Comparison of ENCODE assay signal across 1 cellular context in the genomic region with DNA sequence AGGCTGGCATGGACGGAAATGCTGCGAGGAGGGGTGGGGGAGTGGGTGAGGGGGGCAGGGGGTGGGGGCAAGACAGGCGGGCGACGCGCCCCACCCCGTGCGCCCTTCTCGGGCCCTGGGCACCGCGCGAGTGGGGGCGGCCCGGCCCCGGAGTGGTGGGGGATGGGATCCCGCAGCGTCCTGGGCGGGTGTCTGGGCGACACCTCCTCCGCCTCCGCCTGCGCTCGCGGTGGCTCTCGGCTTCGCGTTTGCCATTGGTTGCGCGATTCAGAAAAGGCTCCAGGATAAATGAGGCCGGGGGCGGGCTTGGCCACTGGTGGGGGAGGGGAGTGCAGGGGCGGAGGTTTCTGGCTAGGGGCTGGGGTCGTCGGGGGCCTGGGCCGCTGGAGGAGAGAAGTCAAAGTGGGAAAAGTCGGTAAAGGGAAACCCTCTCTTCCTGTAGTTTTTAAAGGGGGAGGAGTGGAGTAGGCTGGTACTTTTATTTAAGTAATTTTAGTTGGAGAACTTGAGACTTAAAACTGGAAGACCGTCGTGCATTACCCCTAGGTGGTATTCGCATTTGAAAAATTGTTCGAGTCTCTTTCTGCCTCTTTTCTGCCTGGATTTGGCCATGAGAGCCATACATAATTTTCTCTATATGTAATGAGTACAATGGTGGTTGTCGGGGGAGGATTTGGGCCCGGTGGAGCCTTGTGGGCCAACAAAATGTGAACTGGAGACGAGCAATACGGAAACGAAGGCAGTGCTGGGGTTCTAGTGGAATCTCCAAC.
TF ChIP-seq lines count a peak whose summit lies in the region.

No MANE protein-coding gene starts in this region.

TF ChIP-seq in K562, 482 proteins besides CTCF, POLR2A, EP300 and RAD21 (continued from another document and continues in another):
- TF ChIP-seq, protein P1, sequence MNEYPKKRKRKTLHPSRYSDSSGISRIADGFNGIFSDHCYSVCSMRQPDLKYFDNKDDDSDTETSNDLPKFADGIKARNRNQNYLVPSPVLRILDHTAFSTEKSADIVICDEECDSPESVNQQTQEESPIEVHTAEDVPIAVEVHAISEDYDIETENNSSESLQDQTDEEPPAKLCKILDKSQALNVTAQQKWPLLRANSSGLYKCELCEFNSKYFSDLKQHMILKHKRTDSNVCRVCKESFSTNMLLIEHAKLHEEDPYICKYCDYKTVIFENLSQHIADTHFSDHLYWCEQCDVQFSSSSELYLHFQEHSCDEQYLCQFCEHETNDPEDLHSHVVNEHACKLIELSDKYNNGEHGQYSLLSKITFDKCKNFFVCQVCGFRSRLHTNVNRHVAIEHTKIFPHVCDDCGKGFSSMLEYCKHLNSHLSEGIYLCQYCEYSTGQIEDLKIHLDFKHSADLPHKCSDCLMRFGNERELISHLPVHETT (CRISPR knock-in tag; conservative IDR thresholded peaks at IDR 0.05 in 1 of 2, IDR thresholded peaks at IDR 0.05 in 1 of 2) = no peak
- TF ChIP-seq IFI16 (CRISPR knock-in tag; IDR thresholded peaks at IDR 0.05) (no peak), ZBTB49 (CRISPR knock-in tag; IDR thresholded peaks at IDR 0.05; ENCODE audit: borderline replicate concordance) (no peak), BHLHE40 (IDR thresholded peaks at IDR 0.05; ENCODE audit: low read length) (peak; percentile 59), ZKSCAN3 (CRISPR knock-in tag; IDR thresholded peaks at IDR 0.05) (no peak), ZNF316 (IDR thresholded peaks at IDR 0.05) (no peak), MCM2 (IDR thresholded peaks at IDR 0.05; ENCODE audit: low read depth) (no peak), NR2C1 (IDR thresholded peaks at IDR 0.05) (no peak), NR2C1 (tag; IDR thresholded peaks at IDR 0.05) (no peak), FOS (IDR thresholded peaks at IDR 0.05; ENCODE audit: extremely low read depth, insufficient read length) (no peak), SRSF1 (IDR thresholded peaks at IDR 0.05; ENCODE audit: low read depth, low read length) (no peak), PHF8 (IDR thresholded peaks at IDR 0.05; ENCODE audit: borderline replicate concordance, low read length) (peak; percentile 18; the same call in 1 of the 2 replicates), ZFP30 (CRISPR knock-in tag; IDR thresholded peaks at IDR 0.05; ENCODE audit: borderline replicate concordance) (no peak), TBL1XR1 (IDR thresholded peaks at IDR 0.05; ENCODE audit: low read length in 2 of 2) (0 out of 4 replicates have a peak, but pooled peaks of 1 of the 2 experiments have one; percentile 20), CREM (IDR thresholded peaks at IDR 0.05; ENCODE audit: low read depth) (peak; percentile 73), TCF7 (IDR thresholded peaks at IDR 0.05; ENCODE audit: borderline replicate concordance) (no peak), CTCFL (IDR thresholded peaks at IDR 0.05; ENCODE audit: borderline replicate concordance, insufficient read depth, low read depth, low read length, poor library complexity, severe bottlenecking) (no peak), STAT5A (IDR thresholded peaks at IDR 0.05; ENCODE audit: borderline replicate concordance, low read length) (no peak), ZNF778 (CRISPR knock-in tag; IDR thresholded peaks at IDR 0.05) (no peak), ZNF197 (CRISPR knock-in tag; IDR thresholded peaks at IDR 0.05; ENCODE audit: low read depth) (0 out of 2 replicates have a peak, but pooled peaks have one; percentile 25), CBX1 (IDR thresholded peaks at IDR 0.05; ENCODE audit: low read depth) (no peak; the same call in 1 of the 2 replicates), HLTF (IDR thresholded peaks at IDR 0.05) (no peak), MYNN (IDR thresholded peaks at IDR 0.05) (0 out of 2 replicates have a peak, but pooled peaks have one; percentile 18), MYNN (CRISPR knock-in tag; IDR thresholded peaks at IDR 0.05) (no peak), ZNF431 (CRISPR knock-in tag; IDR thresholded peaks at IDR 0.05) (no peak), CTBP1 (IDR thresholded peaks at IDR 0.05; ENCODE audit: borderline replicate concordance) (no peak), ZNF398 (CRISPR knock-in tag; IDR thresholded peaks at IDR 0.05) (no peak), NBN (IDR thresholded peaks at IDR 0.05; ENCODE audit: low read depth) (0 out of 2 replicates have a peak, but pooled peaks have one; percentile 42), ELF2 (CRISPR knock-in tag; IDR thresholded peaks at IDR 0.05) (no peak), YBX1 (IDR thresholded peaks at IDR 0.05) (no peak), CHD2 (IDR thresholded peaks at IDR 0.05; ENCODE audit: low read depth, low read length) (peak; percentile 72), POLR2B (IDR thresholded peaks at IDR 0.05; ENCODE audit: low read depth, partially characterized antibody) (peak; percentile 59), RNF2 (IDR thresholded peaks at IDR 0.05) (peak; percentile 82), HCFC1 (IDR thresholded peaks at IDR 0.05; ENCODE audit: low read depth, low read length) (no peak), TARDBP (IDR thresholded peaks at IDR 0.05) (no peak), SMAD2 (IDR thresholded peaks at IDR 0.05; ENCODE audit: low read depth, low read length) (no peak), NFIC (IDR thresholded peaks at IDR 0.05) (peak; percentile 40), ZFP36 (IDR thresholded peaks at IDR 0.05; ENCODE audit: low read depth, low read length, partially characterized antibody) (no peak)
- TF ChIP-seq, protein P2, sequence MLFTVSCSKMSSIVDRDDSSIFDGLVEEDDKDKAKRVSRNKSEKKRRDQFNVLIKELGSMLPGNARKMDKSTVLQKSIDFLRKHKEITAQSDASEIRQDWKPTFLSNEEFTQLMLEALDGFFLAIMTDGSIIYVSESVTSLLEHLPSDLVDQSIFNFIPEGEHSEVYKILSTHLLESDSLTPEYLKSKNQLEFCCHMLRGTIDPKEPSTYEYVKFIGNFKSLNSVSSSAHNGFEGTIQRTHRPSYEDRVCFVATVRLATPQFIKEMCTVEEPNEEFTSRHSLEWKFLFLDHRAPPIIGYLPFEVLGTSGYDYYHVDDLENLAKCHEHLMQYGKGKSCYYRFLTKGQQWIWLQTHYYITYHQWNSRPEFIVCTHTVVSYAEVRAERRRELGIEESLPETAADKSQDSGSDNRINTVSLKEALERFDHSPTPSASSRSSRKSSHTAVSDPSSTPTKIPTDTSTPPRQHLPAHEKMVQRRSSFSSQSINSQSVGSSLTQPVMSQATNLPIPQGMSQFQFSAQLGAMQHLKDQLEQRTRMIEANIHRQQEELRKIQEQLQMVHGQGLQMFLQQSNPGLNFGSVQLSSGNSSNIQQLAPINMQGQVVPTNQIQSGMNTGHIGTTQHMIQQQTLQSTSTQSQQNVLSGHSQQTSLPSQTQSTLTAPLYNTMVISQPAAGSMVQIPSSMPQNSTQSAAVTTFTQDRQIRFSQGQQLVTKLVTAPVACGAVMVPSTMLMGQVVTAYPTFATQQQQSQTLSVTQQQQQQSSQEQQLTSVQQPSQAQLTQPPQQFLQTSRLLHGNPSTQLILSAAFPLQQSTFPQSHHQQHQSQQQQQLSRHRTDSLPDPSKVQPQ (CRISPR knock-in tag; IDR thresholded peaks at IDR 0.05; ENCODE audit: borderline replicate concordance) = no peak
- TF ChIP-seq, protein P3, sequence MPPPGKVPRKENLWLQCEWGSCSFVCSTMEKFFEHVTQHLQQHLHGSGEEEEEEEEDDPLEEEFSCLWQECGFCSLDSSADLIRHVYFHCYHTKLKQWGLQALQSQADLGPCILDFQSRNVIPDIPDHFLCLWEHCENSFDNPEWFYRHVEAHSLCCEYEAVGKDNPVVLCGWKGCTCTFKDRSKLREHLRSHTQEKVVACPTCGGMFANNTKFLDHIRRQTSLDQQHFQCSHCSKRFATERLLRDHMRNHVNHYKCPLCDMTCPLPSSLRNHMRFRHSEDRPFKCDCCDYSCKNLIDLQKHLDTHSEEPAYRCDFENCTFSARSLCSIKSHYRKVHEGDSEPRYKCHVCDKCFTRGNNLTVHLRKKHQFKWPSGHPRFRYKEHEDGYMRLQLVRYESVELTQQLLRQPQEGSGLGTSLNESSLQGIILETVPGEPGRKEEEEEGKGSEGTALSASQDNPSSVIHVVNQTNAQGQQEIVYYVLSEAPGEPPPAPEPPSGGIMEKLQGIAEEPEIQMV (tag; conservative IDR thresholded peaks at IDR 0.05; ENCODE audit: low read depth) = no peak
- TF ChIP-seq, protein P4, sequence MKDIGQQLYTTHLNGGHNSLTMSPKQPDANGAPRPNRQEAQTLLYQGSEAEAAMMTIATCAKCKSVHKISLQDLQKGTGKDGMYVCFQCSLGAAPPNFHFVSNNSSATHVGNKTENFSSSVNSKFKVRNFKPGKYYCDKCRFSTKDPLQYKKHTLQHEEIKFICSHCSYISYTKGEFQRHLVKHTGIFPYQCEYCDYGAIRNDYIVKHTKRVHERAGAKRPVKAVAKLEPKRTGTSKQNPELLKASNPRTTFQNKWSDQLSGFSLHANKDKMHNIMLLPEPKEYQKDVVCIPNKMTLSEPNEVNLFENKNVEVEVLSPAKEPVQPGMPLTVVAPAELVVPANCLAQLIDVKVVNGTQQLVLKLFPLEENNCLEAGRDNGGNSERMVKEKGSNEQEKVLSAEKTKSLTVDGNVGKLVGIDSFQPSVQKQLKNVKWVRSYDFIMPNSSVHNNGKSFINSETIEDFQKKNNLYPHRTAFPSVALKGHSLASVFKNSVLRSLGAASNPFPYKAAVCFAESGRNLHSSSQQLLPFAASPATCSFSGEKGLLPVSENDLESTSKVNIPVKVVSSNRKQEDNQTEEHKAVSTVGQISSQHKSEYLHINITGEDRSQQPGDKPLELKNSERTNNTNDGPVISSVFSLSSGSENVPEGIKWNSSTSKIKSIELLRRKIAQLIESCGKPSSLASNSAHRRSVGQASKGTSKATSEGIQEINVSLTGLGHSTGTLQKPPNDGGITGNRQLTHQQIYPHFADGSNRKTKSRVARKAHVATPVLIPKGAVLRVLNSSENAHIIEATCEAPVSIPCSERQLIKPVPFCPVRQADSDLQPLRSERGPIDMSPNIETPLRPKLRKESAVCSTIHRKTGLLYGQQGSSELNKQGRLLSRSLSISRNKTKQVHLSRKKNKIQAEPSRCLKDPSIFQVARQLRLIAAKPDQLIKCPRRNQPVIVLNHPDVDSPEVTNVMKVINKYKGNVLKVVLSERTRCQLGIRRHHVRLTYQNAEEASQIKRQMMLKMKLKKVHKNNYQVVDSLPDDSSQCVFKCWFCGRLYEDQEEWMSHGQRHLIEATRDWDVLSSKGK (CRISPR knock-in tag; IDR thresholded peaks at IDR 0.05) = no peak
